9 cellular contexts compared by ENCODE assay signal in the genomic region with DNA sequence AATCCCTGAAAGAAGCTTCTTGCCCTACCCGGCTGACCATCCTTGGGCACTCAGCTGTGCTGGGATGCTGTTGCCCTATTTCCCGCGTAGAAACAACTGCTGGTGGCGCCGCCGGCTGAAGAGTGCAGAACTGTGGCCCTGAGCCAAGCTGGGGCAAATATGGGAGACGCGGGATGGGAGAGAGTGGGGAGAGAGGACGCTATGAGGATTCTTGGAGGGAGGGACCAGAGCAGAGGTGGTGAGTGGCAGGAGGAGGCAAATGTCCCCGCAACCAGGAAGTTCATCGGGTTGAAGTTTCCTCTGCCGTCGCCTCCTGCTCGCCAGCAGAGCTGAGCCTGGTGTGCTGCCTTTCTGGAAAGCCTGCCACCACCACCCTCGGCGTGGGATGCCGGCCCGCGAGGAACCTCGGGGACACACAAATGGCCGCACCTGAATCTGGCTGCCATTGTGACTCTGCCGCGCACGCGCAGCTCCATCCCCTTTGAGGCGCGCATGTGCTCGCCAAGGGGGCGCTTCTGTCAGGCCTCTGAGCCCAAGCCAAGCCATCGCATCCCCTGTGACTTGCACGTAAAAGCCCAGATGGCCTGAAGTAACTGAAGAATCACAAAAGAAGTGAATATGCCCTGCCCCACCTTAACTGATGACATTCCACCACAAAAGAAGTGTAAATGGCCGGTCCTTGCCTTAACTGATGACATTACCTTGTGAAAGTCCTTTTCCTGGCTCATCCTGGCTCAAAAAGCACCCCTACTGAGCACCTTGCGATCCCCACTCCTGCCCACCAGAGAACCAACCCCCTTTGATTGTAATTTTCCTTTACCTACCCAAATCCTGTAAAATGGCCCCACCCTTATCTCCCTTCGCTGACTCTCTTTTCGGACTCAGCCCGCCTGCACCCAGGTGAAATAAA. TPM values are rescaled to one million over a fixed set of nuclear protein-coding genes. Genes with fewer than 3 reads are reported as not detected.
A peak's percentile ranks its signal among the peaks of the same experiment; 100 is the strongest.
DNase-seq lines count a peak whose midpoint lies in the region; ATAC-seq and TF ChIP-seq lines count a peak whose summit lies in the region.
"Not testable (repeated sequence)": the region's sequence is repeated elsewhere in the genome, so short reads cannot be mapped to it uniquely, and the experiment has no call there.
"Had no signal": no experiment of that assay in that cellular context is flagged by ENCODE, and none has a peak within 500 bp of the region (broad histone marks: within the 10 kb centered on the region; RNA-seq: fewer than 3 reads in every experiment).

No MANE protein-coding gene starts in this region.

- peaks cover 18% of the 10 kb centered on the region for H3K36me3 Mint-ChIP-seq in WTC11
- not testable (repeated sequence) for H3K36me3 Mint-ChIP-seq in activated naive CD8-positive, alpha-beta T cell treated with anti-CD3 and anti-CD28 coated beads, Interleukin-2, amount 10 ng/mL, durations not matched to agents 7 days and 5 days

- H3K27ac ChIP-seq in lung (ENCODE audit: low read depth in 1 of 2, low read length in 1 of 2) (peak overlapping the region in 1 of 2 donors; percentile 45), thyroid gland (peak overlapping the region in 2 of 3 donors; percentile 32 to 61)
- not testable (repeated sequence) for H3K27ac ChIP-seq in skeletal muscle tissue (ENCODE audit: low read depth, low read length)

- H3K4me3 Mint-ChIP-seq in WTC11: peak overlapping the region; percentile 45
- peak overlapping the region; percentile 84 for H3K4me3 Mint-ChIP-seq in activated naive CD8-positive, alpha-beta T cell treated with anti-CD3 and anti-CD28 coated beads, Interleukin-2, amount 10 ng/mL, durations not matched to agents 7 days and 5 days

- H3K36me3 ChIP-seq in lung (ENCODE audit: control insufficient read depth in 2 of 2, insufficient read depth in 2 of 2, low read length in 2 of 2) (peaks cover 0 to 11% of the 10 kb centered on the region in 2 donors), skeletal muscle tissue (ENCODE audit: control insufficient read depth in 3 of 3, insufficient read depth in 3 of 3, low read length in 3 of 3) (peaks cover 4 to 13% (median 12%) of the 10 kb centered on the region in 3 donors), thyroid gland (peaks cover 15 to 26% of the 10 kb centered on the region in 2 donors)

- TF ChIP-seq CTCF in GM13976 (IDR thresholded peaks at IDR 0.05; ENCODE audit: borderline replicate concordance, control extremely low read depth, extremely low read depth, insufficient read depth, missing control alignments); WTC11 (IDR thresholded peaks at IDR 0.05); lung (IDR thresholded peaks at IDR 0.05; ENCODE audit: control extremely low read depth, extremely low read depth); thyroid gland (IDR thresholded peaks at IDR 0.05): not testable (repeated sequence)

- DNase-seq in GM13976 (ENCODE audit: low spot score) (peak; percentile 72), WTC11 (ENCODE audit: low spot score) (peak; percentile 83), thyroid gland (peak; percentile 54 to 57)
- DNase-seq in activated naive CD8-positive, alpha-beta T cell treated with anti-CD3 and anti-CD28 coated beads, Interleukin-2, amount 10 ng/mL, durations not matched to agents 7 days and 5 days: peak; percentile 70
- DNase-seq in lung (ENCODE audit: low spot score): not testable (repeated sequence)

- H3K27me3 ChIP-seq in lung (ENCODE audit: control insufficient read depth, insufficient read depth); skeletal muscle tissue (ENCODE audit: control insufficient read depth in 3 of 3, insufficient read depth in 3 of 3, low read length in 3 of 3); thyroid gland: not testable (repeated sequence)

- TF ChIP-seq POLR2A in thyroid gland (IDR thresholded peaks at IDR 0.05): peak in 1 of 2 donors; percentile 30

- ATAC-seq in HG03060 (IDR thresholded peaks at IDR 0.05; ENCODE audit: low read depth, unreplicated experiment) (peak; percentile 52), WTC11 (peak; percentile 64), esophagus mucosa (peak; percentile 28), lung (ENCODE audit: insufficient read depth, low FRiP score) (peak; percentile 43)
- peak; percentile 75 for ATAC-seq in activated naive CD8-positive, alpha-beta T cell treated with anti-CD3 and anti-CD28 coated beads, Interleukin-2, amount 10 ng/mL, durations not matched to agents 7 days and 5 days (ENCODE audit: low read depth)

- POLR2A ChIA-PET in WTC11 (lab: Charles Lee): interaction anchor here (0.7 to 1.9 kb wide), 2 partner anchors 12 to 129 kb away, joined by 4 to 9 read pairs; no protein-coding TSS in a partner anchor
- POLR2A ChIA-PET in activated naive CD8-positive, alpha-beta T cell treated with anti-CD3 and anti-CD28 coated beads, Interleukin-2, amount 10 ng/mL, durations not matched to agents 7 days and 5 days (lab: Charles Lee): not testable (repeated sequence)

- peak overlapping the region; percentile 100 for H3K27ac Mint-ChIP-seq in WTC11
- H3K27ac Mint-ChIP-seq in activated naive CD8-positive, alpha-beta T cell treated with anti-CD3 and anti-CD28 coated beads, Interleukin-2, amount 10 ng/mL, durations not matched to agents 7 days and 5 days: peak overlapping the region; percentile 85

- WGBS in lung, 2 donors: 41 to 43% methylated on average over 34 to 36 of the region's 36 CpGs
- 33 to 50% methylated on average over 22 to 29 of the region's 36 CpGs for WGBS in thyroid gland, 2 donors

- H3K4me1 Mint-ChIP-seq in WTC11: peaks cover 65% of the 10 kb centered on the region
- H3K4me1 Mint-ChIP-seq in activated naive CD8-positive, alpha-beta T cell treated with anti-CD3 and anti-CD28 coated beads, Interleukin-2, amount 10 ng/mL, durations not matched to agents 7 days and 5 days: peaks cover 16% of the 10 kb centered on the region

- CTCF ChIA-PET in WTC11 (lab: Charles Lee): interaction anchor here (0.6 to 4.1 kb wide), 9 partner anchors 12 to 267 kb away, joined by 3 to 29 read pairs (median 3); no protein-coding TSS in a partner anchor

- H3K4me1 ChIP-seq in lung (ENCODE audit: control insufficient read depth in 2 of 2, insufficient read depth in 2 of 2, low read length in 2 of 2); skeletal muscle tissue (ENCODE audit: control insufficient read depth in 3 of 3, insufficient read depth in 3 of 3, low read length in 3 of 3); thyroid gland: not testable (repeated sequence)

- H3K9me3 ChIP-seq in lung (ENCODE audit: control insufficient read depth in 2 of 2, insufficient read depth in 1 of 2, low read length in 1 of 2); skeletal muscle tissue (ENCODE audit: control insufficient read depth in 3 of 3, low read length in 3 of 3); thyroid gland: not testable (repeated sequence)

- not testable (repeated sequence) for H3K9me3 Mint-ChIP-seq in WTC11; activated naive CD8-positive, alpha-beta T cell treated with anti-CD3 and anti-CD28 coated beads, Interleukin-2, amount 10 ng/mL, durations not matched to agents 7 days and 5 days

- in situ Hi-C loops in GM13976 (cut with MboI; ENCODE audit: low sequenced_read_pairs, unreplicated experiment): not testable (repeated sequence)

- intact Hi-C loops in thyroid gland (cut with DNase I): not testable (repeated sequence)

- H3K27me3 Mint-ChIP-seq in WTC11 (ENCODE audit: low read depth); activated naive CD8-positive, alpha-beta T cell treated with anti-CD3 and anti-CD28 coated beads, Interleukin-2, amount 10 ng/mL, durations not matched to agents 7 days and 5 days: not testable (repeated sequence)

- peak overlapping the region in 1 of 3 donors; percentile 50 for H3K9ac ChIP-seq in skeletal muscle tissue (ENCODE audit: low read depth in 1 of 3, low read length in 3 of 3)

- H3K4me3 ChIP-seq in lung: peak overlapping the region; percentile 34
- H3K4me3 ChIP-seq in skeletal muscle tissue (ENCODE audit: low read length in 3 of 3): peak overlapping the region; percentile 56 to 69 (median 66)
- peak overlapping the region in 2 of 3 donors; percentile 17 to 36 for H3K4me3 ChIP-seq in thyroid gland (replicated peaks in 1 of 3)

TF ChIP-seq in WTC11, 78 proteins besides CTCF, POLR2A, EP300 and RAD21 (continues in another document):
- TF ChIP-seq ZNF138 (CRISPR knock-in tag; conservative IDR thresholded peaks at IDR 0.05): peak; percentile 14; the same call in 1 of the 2 replicates
- TF ChIP-seq FOXK1 (CRISPR knock-in tag; IDR thresholded peaks at IDR 0.05): peak; percentile 51; the same call in 1 of the 2 replicates
- TF ChIP-seq, protein P1, sequence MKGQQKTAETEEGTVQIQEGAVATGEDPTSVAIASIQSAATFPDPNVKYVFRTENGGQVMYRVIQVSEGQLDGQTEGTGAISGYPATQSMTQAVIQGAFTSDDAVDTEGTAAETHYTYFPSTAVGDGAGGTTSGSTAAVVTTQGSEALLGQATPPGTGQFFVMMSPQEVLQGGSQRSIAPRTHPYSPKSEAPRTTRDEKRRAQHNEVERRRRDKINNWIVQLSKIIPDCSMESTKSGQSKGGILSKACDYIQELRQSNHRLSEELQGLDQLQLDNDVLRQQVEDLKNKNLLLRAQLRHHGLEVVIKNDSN (CRISPR knock-in tag; IDR thresholded peaks at IDR 0.05): peak; percentile 25; the same call in 1 of the 2 replicates
- TF ChIP-seq, protein P2, sequence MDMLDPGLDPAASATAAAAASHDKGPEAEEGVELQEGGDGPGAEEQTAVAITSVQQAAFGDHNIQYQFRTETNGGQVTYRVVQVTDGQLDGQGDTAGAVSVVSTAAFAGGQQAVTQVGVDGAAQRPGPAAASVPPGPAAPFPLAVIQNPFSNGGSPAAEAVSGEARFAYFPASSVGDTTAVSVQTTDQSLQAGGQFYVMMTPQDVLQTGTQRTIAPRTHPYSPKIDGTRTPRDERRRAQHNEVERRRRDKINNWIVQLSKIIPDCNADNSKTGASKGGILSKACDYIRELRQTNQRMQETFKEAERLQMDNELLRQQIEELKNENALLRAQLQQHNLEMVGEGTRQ (CRISPR knock-in tag; IDR thresholded peaks at IDR 0.05): peak; percentile 36
- TF ChIP-seq SMAD4 (CRISPR knock-in tag; IDR thresholded peaks at IDR 0.05): 0 out of 2 replicates have a peak, but pooled peaks have one; percentile 62

RNA-seq across cellular contexts. Expression of a gene that starts 36.9 kb away (rescaled TPM):
- total RNA-seq in WTC11 (2021) (0.11 to 0.14 TPM in 2 of 3 replicates, not detected in the other), esophagus mucosa (not detected), lung (not detected), skeletal muscle tissue (not detected), thyroid gland (under 1 TPM in 3 of 4 donors, not detected in 1; 0.54 to 0.63 (median 0.56) TPM)
- not detected for total RNA-seq in activated naive CD8-positive, alpha-beta T cell treated with anti-CD3 and anti-CD28 coated beads, Interleukin-2, amount 10 ng/mL, durations not matched to agents 7 days and 5 days
- not detected for polyA plus RNA-seq in lung
- total RNA-seq: NCI-H460 had no signal

RNA-seq across cellular contexts. Expression of a gene that starts 59.9 kb away (rescaled TPM):
- 223 to 226 TPM (median 226 TPM) in 3 replicates for total RNA-seq in WTC11 (2021)
- 10 to 100 TPM; 10.0 to 11.7 TPM for total RNA-seq in activated naive CD8-positive, alpha-beta T cell treated with anti-CD3 and anti-CD28 coated beads, Interleukin-2, amount 10 ng/mL, durations not matched to agents 7 days and 5 days
- 144 TPM for total RNA-seq in esophagus mucosa
- total RNA-seq in lung: 100 to 1,000 TPM in 1 of 2 donors, 10 to 100 TPM in 1; 61.4 to 243 TPM
- polyA plus RNA-seq in lung: 100 to 1,000 TPM; 156 to 200 TPM
- 9.9 TPM for total RNA-seq in skeletal muscle tissue
- total RNA-seq in thyroid gland: 100 to 1,000 TPM in 1 of 4 donors, 10 to 100 TPM in 3; 67.8 to 158 (median 90.7) TPM
